ENCODE assay signal across 8 cellular contexts in the genomic region with DNA sequence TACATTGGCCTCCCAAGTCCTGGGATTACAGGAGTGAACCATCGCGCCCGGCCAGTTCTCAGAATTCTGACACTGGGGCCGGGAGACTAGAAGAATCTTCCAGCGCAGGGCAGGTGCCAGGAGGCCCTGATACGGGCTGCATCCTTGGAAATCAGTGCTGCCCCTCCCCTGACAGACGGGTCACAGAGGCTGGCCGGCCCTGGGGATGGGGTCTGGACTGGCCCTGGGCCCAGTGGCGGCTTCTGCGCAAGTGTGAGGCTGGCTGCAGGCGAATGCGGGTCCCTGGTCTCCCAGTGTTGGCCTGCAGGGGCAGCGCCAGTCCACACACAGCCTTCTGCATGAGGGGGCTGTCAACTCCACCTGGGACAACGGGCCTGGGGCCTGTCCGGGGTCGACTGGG. TPM values are rescaled to one million over a fixed set of nuclear protein-coding genes. Genes with fewer than 3 reads are reported as not detected.
DNase-seq lines count a peak whose midpoint lies in the region; ATAC-seq and TF ChIP-seq lines count a peak whose summit lies in the region.

No MANE protein-coding gene starts in this region.

- H3K27me3 Mint-ChIP-seq in brain (no peaks in the 10 kb centered on the region), naive B cell (no peaks in the 10 kb centered on the region)

- no peaks in the 10 kb centered on the region for H3K9me2 ChIP-seq in HCT116 (ENCODE audit: insufficient read depth)

- H3K36me3 ChIP-seq in A673 (ENCODE audit: insufficient read depth, low read length, poor library complexity, severe bottlenecking): peaks cover 12% of the 10 kb centered on the region
- H3K36me3 ChIP-seq in HCT116 (ENCODE audit: control insufficient read depth in 1 of 2, insufficient read depth in 2 of 2, low read length in 2 of 2): peaks cover 2 to 11% of the 10 kb centered on the region in 2 experiments; a peak in 3 of 4 replicates

- H3K9me3 ChIP-seq in A673 (ENCODE audit: low read depth, low read length, poor library complexity, severe bottlenecking) (no peaks in the 10 kb centered on the region), HCT116 (ENCODE audit: control insufficient read depth in 1 of 2, insufficient read depth in 1 of 2, low read depth in 1 of 2, low read length in 2 of 2) (no peaks in the 10 kb centered on the region)

- no TSS peak for BruUV-seq in A673 (replicated peaks; lab: Mats Ljungman, UMichigan)
- BruUV-seq in HCT116 (replicated peaks; lab: Mats Ljungman, UMichigan): no TSS peak

- H3K9ac ChIP-seq in HCT116 (ENCODE audit: low read length): no peak overlapping the region

- POLR2A ChIA-PET in A673 (lab: Charles Lee; ENCODE audit: low non-redundant PET): no interaction called here
- POLR2A ChIA-PET in HCT116 (lab: Charles Lee): no interaction called here

- peak overlapping the region; percentile 78; the same call in 1 of the 2 replicates for H3K4me2 ChIP-seq in HCT116 (ENCODE audit: low read length)

- H2AFZ ChIP-seq in HCT116 (ENCODE audit: low read depth, low read length, poor library complexity, severe bottlenecking): no peak overlapping the region

- DNase-seq in A673 (ENCODE audit: low spot score): no peak
- DNase-seq in HCT116 (ENCODE audit: low read depth, low spot score): no peak
- no peak for DNase-seq in naive B cell
- DNase-seq in kidney tubule cell (ENCODE audit: low spot score): no peak
- no peak for DNase-seq in COLO829 (ENCODE audit: low spot score)
- no peak for DNase-seq in activated CD4-positive, CD25-positive, alpha-beta regulatory T cell treated with anti-CD3 and anti-CD28 coated beads, Interleukin-2, amount 50 U/mL, for 72 hours

- H3K4me3 Mint-ChIP-seq in brain: peak overlapping the region; percentile 76 to 85 (median 81)
- H3K4me3 Mint-ChIP-seq in naive B cell: peak overlapping the region; percentile 83 to 93 (median 88)

- H3K27ac ChIP-seq in A673 (ENCODE audit: low read depth, low read length, poor library complexity, severe bottlenecking) (no peak overlapping the region), HCT116 (ENCODE audit: low read depth, low read length) (no peak overlapping the region)

- intact Hi-C loops in A673 (cut with micrococcal nuclease; ENCODE audit: unreplicated experiment): loop anchor here (5.0 kb wide), 2 partner anchors 86 to 106 kb away; partner anchors contain the start of gene SQSTM1
- intact Hi-C loops in HCT116 (cut with micrococcal nuclease): loop anchor here (2.0 to 10.0 kb wide), 3 partner anchors 106 to 176 kb away; no protein-coding TSS in a partner anchor

- H3K4me1 Mint-ChIP-seq in brain (peaks cover 20% of the 10 kb centered on the region), naive B cell (peaks cover 3 to 23% (median 14%) of the 10 kb centered on the region in 3 donors)

- no peaks in the 10 kb centered on the region for H4K20me1 ChIP-seq in HCT116 (ENCODE audit: insufficient read depth)

- H3K27ac Mint-ChIP-seq in brain (peak overlapping the region in 2 of 5 experiments; percentile 36 to 63), naive B cell (peak overlapping the region in 1 of 6 donors; percentile 76)

- peaks cover 29% of the 10 kb centered on the region for H3K79me2 ChIP-seq in HCT116 (ENCODE audit: insufficient read depth, low read length)

- peaks cover 7% of the 10 kb centered on the region for H3K4me1 ChIP-seq in A673 (ENCODE audit: insufficient read depth, low read length, poor library complexity, severe bottlenecking)
- H3K4me1 ChIP-seq in HCT116 (ENCODE audit: control insufficient read depth in 1 of 2, insufficient read depth in 2 of 2, low read length in 2 of 2): peaks cover 7 to 19% of the 10 kb centered on the region in 2 experiments; a peak in 3 of 4 replicates

- CTCF ChIA-PET in A673 (lab: Charles Lee): interaction anchor here (0.6 kb wide), 1 partner anchor 56 kb away, joined by 4 read pairs; no protein-coding TSS in a partner anchor
- CTCF ChIA-PET in HCT116 (lab: Charles Lee): interaction anchor here (1.9 kb wide), 1 partner anchor 107 kb away, joined by 4 read pairs; no protein-coding TSS in a partner anchor

- peak overlapping the region; percentile 62 for H3K4me3 ChIP-seq in A673 (ENCODE audit: low read depth, low read length, poor library complexity, severe bottlenecking)
- H3K4me3 ChIP-seq in HCT116 (replicated peaks in 1 of 2; ENCODE audit: low read depth in 1 of 2, low read length in 2 of 2): no peak overlapping the region

- peak; percentile 34; the same call in 1 of the 2 replicates for TF ChIP-seq RAD21 in HCT116 (IDR thresholded peaks at IDR 0.05; ENCODE audit: low read depth)

- ATAC-seq in HCT116: no peak
- no peak for ATAC-seq in naive B cell (ENCODE audit: low read depth in 2 of 2)
- ATAC-seq in GM18907 (IDR thresholded peaks at IDR 0.05; ENCODE audit: unreplicated experiment): no peak

- 0 out of 2 replicates have a peak, but pooled peaks have one; percentile 24 for TF ChIP-seq CTCF in A673 (conservative IDR thresholded peaks at IDR 0.05; ENCODE audit: low read depth, low read length)
- TF ChIP-seq CTCF in HCT116 (IDR thresholded peaks at IDR 0.05 in 2 of 3, conservative IDR thresholded peaks at IDR 0.05 in 1 of 3; ENCODE audit: borderline replicate concordance in 1 of 3, insufficient read depth in 1 of 3, low read depth in 2 of 3, low read length in 2 of 3): peak in 1 of 3 experiments; percentile 37; a peak in 2 of 6 replicates
- peak in 1 of 2 experiments; percentile 31 for TF ChIP-seq CTCF in brain (conservative IDR thresholded peaks at IDR 0.05)

- TF ChIP-seq POLR2A in HCT116 (IDR thresholded peaks at IDR 0.05; ENCODE audit: borderline replicate concordance, extremely low read depth, insufficient read depth, insufficient read length): no peak

- RAD21 ChIA-PET in HCT116 (lab: Charles Lee; ENCODE audit: low non-redundant PET in 1 of 2, low total read pairs in 2 of 2, uncharacterized antibody in 2 of 2, unreplicated experiment in 2 of 2): no interaction called here

- H3K27me3 ChIP-seq in A673 (replicated peaks; ENCODE audit: insufficient read depth, low read depth, low read length, poor library complexity): no peaks in the 10 kb centered on the region
- no peaks in the 10 kb centered on the region for H3K27me3 ChIP-seq in HCT116 (ENCODE audit: insufficient read depth, low read length)

- H3K9me3 Mint-ChIP-seq in brain: peaks cover 0 to 2% (median 0%) of the 10 kb centered on the region in 5 experiments
- H3K9me3 Mint-ChIP-seq in naive B cell: no peaks in the 10 kb centered on the region

- H3K36me3 Mint-ChIP-seq in brain: peaks cover 21% of the 10 kb centered on the region
- H3K36me3 Mint-ChIP-seq in naive B cell: peaks cover 0 to 3% of the 10 kb centered on the region in 2 donors

TF ChIP-seq in HCT116, 20 proteins besides CTCF, POLR2A, EP300 and RAD21 (continues in another document):
- TF ChIP-seq, protein P1, sequence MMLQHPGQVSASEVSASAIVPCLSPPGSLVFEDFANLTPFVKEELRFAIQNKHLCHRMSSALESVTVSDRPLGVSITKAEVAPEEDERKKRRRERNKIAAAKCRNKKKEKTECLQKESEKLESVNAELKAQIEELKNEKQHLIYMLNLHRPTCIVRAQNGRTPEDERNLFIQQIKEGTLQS (IDR thresholded peaks at IDR 0.05): no peak
- no peak for TF ChIP-seq ZFX (IDR thresholded peaks at IDR 0.05)
- TF ChIP-seq SP1 (IDR thresholded peaks at IDR 0.05; ENCODE audit: low read depth): no peak
- TF ChIP-seq CBX3 (IDR thresholded peaks at IDR 0.05; ENCODE audit: low read depth): no peak
- TF ChIP-seq, protein P2, sequence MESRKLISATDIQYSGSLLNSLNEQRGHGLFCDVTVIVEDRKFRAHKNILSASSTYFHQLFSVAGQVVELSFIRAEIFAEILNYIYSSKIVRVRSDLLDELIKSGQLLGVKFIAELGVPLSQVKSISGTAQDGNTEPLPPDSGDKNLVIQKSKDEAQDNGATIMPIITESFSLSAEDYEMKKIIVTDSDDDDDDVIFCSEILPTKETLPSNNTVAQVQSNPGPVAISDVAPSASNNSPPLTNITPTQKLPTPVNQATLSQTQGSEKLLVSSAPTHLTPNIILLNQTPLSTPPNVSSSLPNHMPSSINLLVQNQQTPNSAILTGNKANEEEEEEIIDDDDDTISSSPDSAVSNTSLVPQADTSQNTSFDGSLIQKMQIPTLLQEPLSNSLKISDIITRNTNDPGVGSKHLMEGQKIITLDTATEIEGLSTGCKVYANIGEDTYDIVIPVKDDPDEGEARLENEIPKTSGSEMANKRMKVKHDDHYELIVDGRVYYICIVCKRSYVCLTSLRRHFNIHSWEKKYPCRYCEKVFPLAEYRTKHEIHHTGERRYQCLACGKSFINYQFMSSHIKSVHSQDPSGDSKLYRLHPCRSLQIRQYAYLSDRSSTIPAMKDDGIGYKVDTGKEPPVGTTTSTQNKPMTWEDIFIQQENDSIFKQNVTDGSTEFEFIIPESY (IDR thresholded peaks at IDR 0.05; ENCODE audit: extremely low read depth, insufficient replicate concordance, low read length): no peak
- TF ChIP-seq ZNF274 (IDR thresholded peaks at IDR 0.05; ENCODE audit: low read depth, low read length): no peak
- TF ChIP-seq SRF (IDR thresholded peaks at IDR 0.05; ENCODE audit: low read depth): no peak
- TF ChIP-seq ELF1 (IDR thresholded peaks at IDR 0.05; ENCODE audit: borderline replicate concordance, low read depth): no peak
- no peak for TF ChIP-seq JUND (IDR thresholded peaks at IDR 0.05)
- no peak for TF ChIP-seq SIN3A (IDR thresholded peaks at IDR 0.05; ENCODE audit: low read depth)
- no peak for TF ChIP-seq FOSL1 (IDR thresholded peaks at IDR 0.05; ENCODE audit: low read depth)
- TF ChIP-seq TCF7L2 (IDR thresholded peaks at IDR 0.05; ENCODE audit: borderline replicate concordance, extremely low read depth, insufficient read depth, insufficient read length): no peak
- TF ChIP-seq, protein P3, sequence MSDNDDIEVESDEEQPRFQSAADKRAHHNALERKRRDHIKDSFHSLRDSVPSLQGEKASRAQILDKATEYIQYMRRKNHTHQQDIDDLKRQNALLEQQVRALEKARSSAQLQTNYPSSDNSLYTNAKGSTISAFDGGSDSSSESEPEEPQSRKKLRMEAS (IDR thresholded peaks at IDR 0.05): no peak
- no peak for TF ChIP-seq YY1 (IDR thresholded peaks at IDR 0.05; ENCODE audit: extremely low read depth, insufficient replicate concordance, low read depth, low read length)
- TF ChIP-seq CEBPB (IDR thresholded peaks at IDR 0.05; ENCODE audit: low read depth): no peak
- TF ChIP-seq EZH2phosphoT487 (IDR thresholded peaks at IDR 0.05; ENCODE audit: borderline replicate concordance): no peak
- TF ChIP-seq POLR2AphosphoS5 (IDR thresholded peaks at IDR 0.05; ENCODE audit: low read depth, low read length): no peak

RNA-seq across cellular contexts. Expression of gene TBC1D9B, which starts 0.8 kb away (rescaled TPM):
- total RNA-seq in A673 (2021) (68.2 and 77.0 TPM in 2 replicates), HCT116 (2021; ENCODE audit: unreplicated experiment) (127 TPM)
- polyA plus RNA-seq in HCT116 (2012): 118 and 119 TPM in 2 replicates
- polyA plus RNA-seq in brain (ENCODE audit: insufficient read depth, low read depth, low replicate concordance) (103 TPM), naive B cell (ENCODE audit: low read depth in 6 of 6) (10 to 100 TPM; 12.3 to 51.2 (median 21.7) TPM)

RNA-seq across cellular contexts. Expression of gene MRNIP, which starts 49.9 kb away (rescaled TPM):
- total RNA-seq in A673 (2021) (29.9 and 31.3 TPM in 2 replicates), HCT116 (2021; ENCODE audit: unreplicated experiment) (36.2 TPM)
- polyA plus RNA-seq in HCT116 (2012): 20.9 and 21.7 TPM in 2 replicates
- polyA plus RNA-seq in brain (ENCODE audit: insufficient read depth, low read depth, low replicate concordance) (24.3 TPM), naive B cell (ENCODE audit: low read depth in 6 of 6) (10 to 100 TPM in 5 of 6 donors, 1 to 10 TPM in 1; 4.4 to 21.2 (median 16.6) TPM)
